Comparison of ENCODE assay signal across 1 cellular context in the genomic region with DNA sequence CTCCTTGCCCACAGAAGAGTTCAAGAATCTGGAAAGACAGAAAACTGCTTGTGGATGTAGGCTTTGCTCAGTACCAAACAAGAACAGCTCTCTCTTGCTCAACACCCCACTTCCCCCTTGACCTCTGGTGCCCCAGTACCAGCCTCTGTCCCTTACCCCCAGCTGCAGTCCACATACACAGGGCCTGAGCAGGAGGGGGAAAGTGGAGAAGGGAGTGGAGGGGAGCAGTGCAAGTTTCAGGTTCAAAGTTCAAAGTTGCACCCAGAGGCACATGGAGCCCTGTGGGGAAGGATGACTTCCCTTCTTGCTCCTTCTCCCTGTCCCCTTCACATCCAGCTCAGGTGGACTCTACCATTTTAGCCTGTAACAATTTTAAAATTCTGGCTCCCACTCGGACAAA.
TF ChIP-seq lines count a peak whose summit lies in the region.

No MANE protein-coding gene starts in this region.

TF ChIP-seq in GM23338, 12 proteins besides CTCF, POLR2A, EP300 and RAD21 (continued from another document):
- TF ChIP-seq, protein P1, sequence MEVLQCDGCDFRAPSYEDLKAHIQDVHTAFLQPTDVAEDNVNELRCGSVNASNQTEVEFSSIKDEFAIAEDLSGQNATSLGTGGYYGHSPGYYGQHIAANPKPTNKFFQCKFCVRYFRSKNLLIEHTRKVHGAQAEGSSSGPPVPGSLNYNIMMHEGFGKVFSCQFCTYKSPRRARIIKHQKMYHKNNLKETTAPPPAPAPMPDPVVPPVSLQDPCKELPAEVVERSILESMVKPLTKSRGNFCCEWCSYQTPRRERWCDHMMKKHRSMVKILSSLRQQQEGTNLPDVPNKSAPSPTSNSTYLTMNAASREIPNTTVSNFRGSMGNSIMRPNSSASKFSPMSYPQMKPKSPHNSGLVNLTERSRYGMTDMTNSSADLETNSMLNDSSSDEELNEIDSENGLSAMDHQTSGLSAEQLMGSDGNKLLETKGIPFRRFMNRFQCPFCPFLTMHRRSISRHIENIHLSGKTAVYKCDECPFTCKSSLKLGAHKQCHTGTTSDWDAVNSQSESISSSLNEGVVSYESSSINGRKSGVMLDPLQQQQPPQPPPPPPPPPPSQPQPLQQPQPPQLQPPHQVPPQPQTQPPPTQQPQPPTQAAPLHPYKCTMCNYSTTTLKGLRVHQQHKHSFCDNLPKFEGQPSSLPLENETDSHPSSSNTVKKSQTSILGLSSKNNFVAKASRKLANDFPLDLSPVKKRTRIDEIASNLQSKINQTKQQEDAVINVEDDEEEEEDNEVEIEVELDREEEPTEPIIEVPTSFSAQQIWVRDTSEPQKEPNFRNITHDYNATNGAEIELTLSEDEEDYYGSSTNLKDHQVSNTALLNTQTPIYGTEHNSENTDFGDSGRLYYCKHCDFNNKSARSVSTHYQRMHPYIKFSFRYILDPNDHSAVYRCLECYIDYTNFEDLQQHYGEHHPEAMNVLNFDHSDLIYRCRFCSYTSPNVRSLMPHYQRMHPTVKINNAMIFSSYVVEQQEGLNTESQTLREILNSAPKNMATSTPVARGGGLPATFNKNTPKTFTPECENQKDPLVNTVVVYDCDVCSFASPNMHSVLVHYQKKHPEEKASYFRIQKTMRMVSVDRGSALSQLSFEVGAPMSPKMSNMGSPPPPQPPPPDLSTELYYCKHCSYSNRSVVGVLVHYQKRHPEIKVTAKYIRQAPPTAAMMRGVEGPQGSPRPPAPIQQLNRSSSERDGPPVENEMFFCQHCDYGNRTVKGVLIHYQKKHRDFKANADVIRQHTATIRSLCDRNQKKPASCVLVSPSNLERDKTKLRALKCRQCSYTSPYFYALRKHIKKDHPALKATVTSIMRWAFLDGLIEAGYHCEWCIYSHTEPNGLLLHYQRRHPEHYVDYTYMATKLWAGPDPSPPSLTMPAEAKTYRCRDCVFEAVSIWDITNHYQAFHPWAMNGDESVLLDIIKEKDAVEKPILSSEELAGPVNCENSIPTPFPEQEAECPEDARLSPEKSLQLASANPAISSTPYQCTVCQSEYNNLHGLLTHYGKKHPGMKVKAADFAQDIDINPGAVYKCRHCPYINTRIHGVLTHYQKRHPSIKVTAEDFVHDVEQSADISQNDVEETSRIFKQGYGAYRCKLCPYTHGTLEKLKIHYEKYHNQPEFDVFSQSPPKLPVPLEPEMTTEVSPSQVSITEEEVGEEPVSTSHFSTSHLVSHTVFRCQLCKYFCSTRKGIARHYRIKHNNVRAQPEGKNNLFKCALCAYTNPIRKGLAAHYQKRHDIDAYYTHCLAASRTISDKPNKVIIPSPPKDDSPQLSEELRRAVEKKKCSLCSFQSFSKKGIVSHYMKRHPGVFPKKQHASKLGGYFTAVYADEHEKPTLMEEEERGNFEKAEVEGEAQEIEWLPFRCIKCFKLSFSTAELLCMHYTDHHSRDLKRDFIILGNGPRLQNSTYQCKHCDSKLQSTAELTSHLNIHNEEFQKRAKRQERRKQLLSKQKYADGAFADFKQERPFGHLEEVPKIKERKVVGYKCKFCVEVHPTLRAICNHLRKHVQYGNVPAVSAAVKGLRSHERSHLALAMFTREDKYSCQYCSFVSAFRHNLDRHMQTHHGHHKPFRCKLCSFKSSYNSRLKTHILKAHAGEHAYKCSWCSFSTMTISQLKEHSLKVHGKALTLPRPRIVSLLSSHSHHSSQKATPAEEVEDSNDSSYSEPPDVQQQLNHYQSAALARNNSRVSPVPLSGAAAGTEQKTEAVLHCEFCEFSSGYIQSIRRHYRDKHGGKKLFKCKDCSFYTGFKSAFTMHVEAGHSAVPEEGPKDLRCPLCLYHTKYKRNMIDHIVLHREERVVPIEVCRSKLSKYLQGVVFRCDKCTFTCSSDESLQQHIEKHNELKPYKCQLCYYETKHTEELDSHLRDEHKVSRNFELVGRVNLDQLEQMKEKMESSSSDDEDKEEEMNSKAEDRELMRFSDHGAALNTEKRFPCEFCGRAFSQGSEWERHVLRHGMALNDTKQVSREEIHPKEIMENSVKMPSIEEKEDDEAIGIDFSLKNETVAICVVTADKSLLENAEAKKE (CRISPR knock-in tag; IDR thresholded peaks at IDR 0.05): no peak
- no peak for TF ChIP-seq POLR2AphosphoS5 (IDR thresholded peaks at IDR 0.05; ENCODE audit: low read depth)
- TF ChIP-seq NANOG (IDR thresholded peaks at IDR 0.05; ENCODE audit: borderline replicate concordance): no peak
- no peak for TF ChIP-seq EZH2phosphoT487 (IDR thresholded peaks at IDR 0.05; ENCODE audit: unreplicated experiment)
- TF ChIP-seq EZH2 (IDR thresholded peaks at IDR 0.05; ENCODE audit: low read depth, unreplicated experiment): no peak
- TF ChIP-seq ZNF331 (CRISPR knock-in tag; IDR thresholded peaks at IDR 0.05; ENCODE audit: low read depth): no peak
- TF ChIP-seq, protein P2, sequence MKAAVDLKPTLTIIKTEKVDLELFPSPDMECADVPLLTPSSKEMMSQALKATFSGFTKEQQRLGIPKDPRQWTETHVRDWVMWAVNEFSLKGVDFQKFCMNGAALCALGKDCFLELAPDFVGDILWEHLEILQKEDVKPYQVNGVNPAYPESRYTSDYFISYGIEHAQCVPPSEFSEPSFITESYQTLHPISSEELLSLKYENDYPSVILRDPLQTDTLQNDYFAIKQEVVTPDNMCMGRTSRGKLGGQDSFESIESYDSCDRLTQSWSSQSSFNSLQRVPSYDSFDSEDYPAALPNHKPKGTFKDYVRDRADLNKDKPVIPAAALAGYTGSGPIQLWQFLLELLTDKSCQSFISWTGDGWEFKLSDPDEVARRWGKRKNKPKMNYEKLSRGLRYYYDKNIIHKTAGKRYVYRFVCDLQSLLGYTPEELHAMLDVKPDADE (IDR thresholded peaks at IDR 0.05): no peak
